In the genomic region with DNA sequence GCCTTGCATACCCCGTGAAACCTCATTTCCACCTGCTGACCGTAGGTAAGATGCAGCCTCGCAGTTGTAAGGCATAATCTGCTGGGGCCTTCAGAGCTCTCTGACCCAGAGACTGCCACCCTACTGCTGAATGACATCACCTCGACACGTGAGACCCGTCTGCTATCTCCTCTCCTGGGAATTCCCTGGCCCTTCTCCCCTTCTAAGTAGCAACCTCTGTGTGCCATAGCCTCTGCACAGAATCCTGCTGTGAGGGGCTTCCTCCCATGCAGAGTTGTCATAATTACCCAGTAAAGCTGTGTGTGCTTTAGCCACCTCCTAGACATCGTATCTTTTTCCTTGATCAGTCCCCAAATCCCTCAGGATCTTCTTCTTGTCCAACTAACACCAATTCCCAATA, we compare ENCODE assay signal across 1 cellular context.
TF ChIP-seq lines count a peak whose summit lies in the region.

No MANE protein-coding gene starts in this region.

TF ChIP-seq in GM23338, 12 proteins besides CTCF, POLR2A, EP300 and RAD21 (continued from another document):
- TF ChIP-seq ZNF462 (CRISPR knock-in tag; IDR thresholded peaks at IDR 0.05) (no peak), ZNF331 (CRISPR knock-in tag; IDR thresholded peaks at IDR 0.05; ENCODE audit: low read depth) (no peak), EZH2phosphoT487 (IDR thresholded peaks at IDR 0.05; ENCODE audit: unreplicated experiment) (no peak), REST (IDR thresholded peaks at IDR 0.05; ENCODE audit: unreplicated experiment) (no peak), CREB1 (CRISPR knock-in tag; IDR thresholded peaks at IDR 0.05; ENCODE audit: low read depth) (no peak), EZH2 (IDR thresholded peaks at IDR 0.05; ENCODE audit: low read depth, unreplicated experiment) (no peak), JUNB (IDR thresholded peaks at IDR 0.05; ENCODE audit: unreplicated experiment) (no peak), STAT1 (IDR thresholded peaks at IDR 0.05; ENCODE audit: unreplicated experiment) (no peak)
